23 cellular contexts compared by ENCODE assay signal in genomic region chr1:240484804-240485441, GRCh38.
"Had no signal": no experiment of that assay in that cellular context is flagged by ENCODE, and none has a peak within 500 bp of the region (broad histone marks: within the 10 kb centered on the region; RNA-seq: fewer than 3 reads in every experiment).

No MANE protein-coding gene starts in this region.

- H3K36me3 ChIP-seq: adrenal gland, colonic mucosa had no signal

- H3K4me3 ChIP-seq: adrenal gland, colonic mucosa had no signal

- ATAC-seq: activated CD8-positive, alpha-beta T cell treated with anti-CD3 and anti-CD28 coated beads, Interleukin-2, amount 10 ng/mL, durations not matched to agents 7 days and 5 days; T-helper 17 cell; WTC11 had no signal

- H3K27ac ChIP-seq: adrenal gland, colonic mucosa had no signal

- H3K27me3 ChIP-seq: adrenal gland, colonic mucosa had no signal

- H3K9me3 ChIP-seq: adrenal gland, colonic mucosa had no signal

- H3K4me1 ChIP-seq: adrenal gland, colonic mucosa had no signal

- DNase-seq: activated CD4-positive, alpha-beta T cell treated with anti-CD3 and anti-CD28 coated beads for 48 hours; activated CD4-positive, alpha-beta T cell treated with anti-CD3 and anti-CD28 coated beads, Interleukin-2, amount 50 U/mL, for 4 hours; activated CD4-positive, CD25-positive, alpha-beta regulatory T cell treated with anti-CD3 and anti-CD28 coated beads, Interleukin-2, amount 50 U/mL, for 72 hours; activated CD8-positive, alpha-beta memory T cell treated with anti-CD3 and anti-CD28 coated beads, Interleukin-2, amount 50 U/mL, for 48 hours; activated CD8-positive, alpha-beta T cell treated with anti-CD3 and anti-CD28 coated beads, Interleukin-2, amount 10 ng/mL, durations not matched to agents 7 days and 5 days; activated naive CD4-positive, alpha-beta T cell treated with anti-CD3 and anti-CD28 coated beads, Interleukin-2, amount 50 U/mL, for 16 hours; activated naive CD8-positive, alpha-beta T cell treated with anti-CD3 and anti-CD28 coated beads, Interleukin-2, amount 10 ng/mL, durations not matched to agents 7 days and 5 days; activated T-cell treated with anti-CD3 and anti-CD28 coated beads, Interleukin-2, amount 50 U/mL, for 1 hour; adrenal gland; anterior cingulate cortex; cerebellar nuclear complex; colonic mucosa; Kasumi-1; NCI-H1105 treated with DMSO at 0.1 percent for 48 hours; NCI-H1436 treated with DMSO at 0.1 percent for 48 hours; NCI-H187; NCI-H2081 treated with DMSO at 0.1 percent for 48 hours; NCI-H510A treated with DMSO at 0.1 percent for 48 hours; NCI-H774; SIG-M5; T-helper 17 cell; T-helper 9 cell had no signal
